8 cellular contexts compared by ENCODE assay signal in the genomic region with DNA sequence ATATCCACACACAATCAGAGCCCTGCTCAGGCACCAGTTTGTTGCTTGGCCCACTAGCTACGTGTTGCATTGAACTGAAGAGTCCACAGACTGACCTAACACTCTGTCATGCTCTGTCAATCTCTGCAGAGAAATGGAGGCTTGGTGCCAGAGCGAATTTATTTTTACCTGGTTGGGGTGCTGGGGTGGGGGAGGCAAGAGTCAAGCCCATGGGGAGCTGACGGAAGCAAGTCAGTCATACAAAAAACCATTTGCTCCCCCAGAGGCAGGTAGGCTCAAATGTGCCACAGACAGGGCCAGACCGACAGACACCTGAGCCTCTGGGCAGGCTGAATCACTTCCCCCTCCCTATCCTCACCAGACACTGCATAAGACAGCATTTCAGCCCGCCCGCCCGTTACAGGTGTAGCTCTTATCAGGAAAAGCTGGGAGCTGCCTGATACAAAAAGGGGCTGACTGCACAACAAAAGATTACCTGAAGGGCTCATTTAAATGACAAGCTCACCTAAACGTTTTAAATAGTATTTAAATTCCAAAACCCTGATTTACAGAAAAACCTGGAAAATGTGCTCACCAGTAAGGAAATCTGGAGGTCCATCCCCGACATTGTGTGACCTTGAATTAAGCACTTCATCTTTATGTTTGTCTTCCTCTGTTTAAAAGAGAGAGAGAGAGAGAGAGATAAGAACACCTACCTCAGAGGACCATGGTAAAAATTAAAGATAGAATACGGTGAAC. TPM values are rescaled to one million over a fixed set of nuclear protein-coding genes. Genes with fewer than 3 reads are reported as not detected.
DNase-seq lines count a peak whose midpoint lies in the region; TF ChIP-seq lines count a peak whose summit lies in the region.

No MANE protein-coding gene starts in this region.

- H3K9me3 ChIP-seq in KOPT-K1 (ENCODE audit: insufficient read depth, low read length, poor library complexity, severe bottlenecking) = no peaks in the 10 kb centered on the region
- no peaks in the 10 kb centered on the region for H3K9me3 ChIP-seq in mesodermal cell (ENCODE audit: control insufficient read depth, low read length)
- no peaks in the 10 kb centered on the region for H3K9me3 ChIP-seq in MG63

- peak; percentile 53 for DNase-seq in activated CD4-positive, CD25-positive, alpha-beta regulatory T cell treated with anti-CD3 and anti-CD28 coated beads, Interleukin-2, amount 50 U/mL, for 72 hours
- peak; percentile 60 for DNase-seq in stimulated activated naive CD4-positive, alpha-beta T cell treated with Interleukin-2 at 50 U/mL for 16 hours (lab: John Stamatoyannopoulos, UW)
- DNase-seq in NOMO-1 (lab: John Stamatoyannopoulos, UW; ENCODE audit: unreplicated experiment in 2 of 2) = no peak
- DNase-seq in MG63 = no peak

- peaks cover 18% of the 10 kb centered on the region for H3K4me1 ChIP-seq in mesodermal cell (ENCODE audit: control insufficient read depth, insufficient read depth, low read length, poor library complexity, severe bottlenecking)

- no peak for TF ChIP-seq CTCF in C4-2B (conservative IDR thresholded peaks at IDR 0.05)

- H3K4me3 ChIP-seq in mesodermal cell (ENCODE audit: extremely low read depth, insufficient read depth, low read length, poor library complexity, severe bottlenecking) (peak overlapping the region; percentile 96), MG63 (no peak overlapping the region; the same call in 1 of the 2 replicates)

- no peaks in the 10 kb centered on the region for H3K27me3 ChIP-seq in MG63

- 66 to 87% methylated on average over 3 to 6 of the region's 10 CpGs for WGBS in mesodermal cell (ENCODE audit: insufficient coverage in 2 of 2), 2 experiments

- peak overlapping the region; percentile 98 for H3K27ac ChIP-seq in C4-2B
- H3K27ac ChIP-seq in KOPT-K1 (ENCODE audit: low read depth, low read length, poor library complexity, severe bottlenecking) = peak overlapping the region; percentile 100
- H3K27ac ChIP-seq in cingulate gyrus (ENCODE audit: low read depth, low read length) = peak overlapping the region; percentile 100
- peak overlapping the region; percentile 100 for H3K27ac ChIP-seq in mesodermal cell (ENCODE audit: low read depth, low read length, severe bottlenecking)

- peaks cover 70% of the 10 kb centered on the region for H3K36me3 ChIP-seq in KOPT-K1 (ENCODE audit: insufficient read depth, low read length)
- H3K36me3 ChIP-seq in mesodermal cell (ENCODE audit: control insufficient read depth, insufficient read depth, low read length) = peaks cover 54% of the 10 kb centered on the region
- peaks cover 67% of the 10 kb centered on the region for H3K36me3 ChIP-seq in MG63

RNA-seq across cellular contexts. Expression of a gene that starts 2.1 kb away (rescaled TPM):
- polyA plus RNA-seq in mesodermal cell (2013, experiment 1 of 2) = 305 TPM
- 286 TPM for polyA plus RNA-seq in mesodermal cell (2013, experiment 2 of 2)
- total RNA-seq in MG63 (2014; rRNA removed; shearing (Covaris generic); ENCODE audit: low replicate concordance) = 92.9 and 104 TPM in 2 replicates

Comparison
In these comparisons a context has a peak if more than half of its experiments do, and no peak if none do; other contexts are left out.
1. DNase-seq: peak in activated CD4-positive, CD25-positive, alpha-beta regulatory T cell treated with anti-CD3 and anti-CD28 coated beads, Interleukin-2, amount 50 U/mL, for 72 hours (single experiment) and stimulated activated naive CD4-positive, alpha-beta T cell treated with Interleukin-2 at 50 U/mL for 16 hours (single experiment); none in NOMO-1 (0 of 2) and MG63 (single experiment).
2. Peak in every context shown above with its lines, with median percentiles within 50 percentile points of each other: H3K27ac ChIP-seq.